In genomic region chr17:48569676-48570324, GRCh38 we compare ENCODE assay signal across 18 cellular contexts. TPM values are rescaled to one million over a fixed set of nuclear protein-coding genes. Genes with fewer than 3 reads are reported as not detected.
DNase-seq lines count a peak whose midpoint lies in the region; ATAC-seq and TF ChIP-seq lines count a peak whose summit lies in the region.
"Had no signal": no experiment of that assay in that cellular context is flagged by ENCODE, and none has a peak within 500 bp of the region (broad histone marks: within the 10 kb centered on the region; RNA-seq: fewer than 3 reads in every experiment).

No MANE protein-coding gene starts in this region.

- peak overlapping the region; percentile 44 for H3K27ac ChIP-seq in duodenal mucosa (ENCODE audit: low read depth, low read length)
- peak overlapping the region; percentile 90 for H3K27ac ChIP-seq in mesodermal cell (ENCODE audit: low read depth, low read length, severe bottlenecking)
- H3K27ac ChIP-seq in thyroid gland: peak overlapping the region in 2 of 3 donors; percentile 33 to 36
- H3K27ac ChIP-seq: BLaER1 had no signal

- peaks cover 3% of the 10 kb centered on the region; the same call in 1 of the 2 replicates for H3F3A ChIP-seq in Loucy (ENCODE audit: low read depth)

- 0% methylated on average over 1 to 2 of the region's 6 CpGs for WGBS in mesodermal cell (ENCODE audit: insufficient coverage in 2 of 2), 2 experiments
- 24 to 26% methylated on average over 6 of the region's 6 CpGs for WGBS in thyroid gland, 2 donors

- no peaks in the 10 kb centered on the region for H3K9me3 Mint-ChIP-seq in immature natural killer cell
- H3K9me3 Mint-ChIP-seq: activated naive CD4-positive, alpha-beta T cell treated with anti-CD3 and anti-CD28 coated beads, Interleukin-2, amount 10 ng/mL, durations not matched to agents 7 days and 5 days; central memory CD8-positive, alpha-beta T cell had no signal

- peaks cover 100% of the 10 kb centered on the region for H3K79me2 ChIP-seq in Loucy (ENCODE audit: insufficient read depth, low read length)

- DNase-seq in thyroid gland (no peak), omental fat pad (ENCODE audit: low spot score) (no peak), HPDE6-E6E7 (ENCODE audit: extremely low spot score) (no peak), immature natural killer cell (no peak)
- DNase-seq: activated CD4-positive, alpha-beta T cell treated with anti-CD3 and anti-CD28 coated beads for 1 hour; activated CD8-positive, alpha-beta memory T cell treated with anti-CD3 and anti-CD28 coated beads, Interleukin-2, amount 50 U/mL, for 48 hours; activated naive CD4-positive, alpha-beta T cell treated with anti-CD3 and anti-CD28 coated beads, Interleukin-2, amount 10 ng/mL, durations not matched to agents 7 days and 5 days; DND-41; Kasumi-1; NCI-H1694 treated with DMSO at 0.1 percent for 48 hours; NCI-H526 treated with DMSO at 0.1 percent for 48 hours; stimulated activated naive CD8-positive, alpha-beta T cell treated with anti-CD3 and anti-CD28 coated beads, Interleukin-15, Interleukin-2, amounts not matched to agents 100 U/mL and 50 U/mL, for 24 hours had no signal

- peaks cover 81% of the 10 kb centered on the region for H4K20me1 ChIP-seq in Loucy (ENCODE audit: insufficient read depth, low read length, poor library complexity, severe bottlenecking)

- H3K36me3 ChIP-seq in Loucy (ENCODE audit: insufficient read depth, low read length): peaks cover 87% of the 10 kb centered on the region
- H3K36me3 ChIP-seq in duodenal mucosa (ENCODE audit: control insufficient read depth in 1 of 2, insufficient read depth in 2 of 2, low read length in 2 of 2): no peaks in the 10 kb centered on the region
- no peaks in the 10 kb centered on the region for H3K36me3 ChIP-seq in mesodermal cell (ENCODE audit: control insufficient read depth, insufficient read depth, low read length)
- H3K36me3 ChIP-seq in thyroid gland: no peaks in the 10 kb centered on the region
- H3K36me3 ChIP-seq: BLaER1 had no signal

- H3K9me3 ChIP-seq in Loucy (ENCODE audit: insufficient read depth, low read depth, low read length) (no peaks in the 10 kb centered on the region), duodenal mucosa (ENCODE audit: control insufficient read depth in 1 of 2, low read length in 2 of 2) (no peaks in the 10 kb centered on the region), mesodermal cell (ENCODE audit: control insufficient read depth, low read length) (no peaks in the 10 kb centered on the region), thyroid gland (no peaks in the 10 kb centered on the region)
- H3K9me3 ChIP-seq: BLaER1 had no signal

- peaks cover 0 to 19% (median 7%) of the 10 kb centered on the region in 3 donors for H3K36me3 Mint-ChIP-seq in immature natural killer cell

- intact Hi-C loops in thyroid gland (cut with DNase I): no loop called here

- peaks cover 18 to 22% of the 10 kb centered on the region in 2 donors for H3K4me1 Mint-ChIP-seq in immature natural killer cell

- H3K27ac Mint-ChIP-seq in immature natural killer cell: no peak overlapping the region
- H3K27ac Mint-ChIP-seq: activated naive CD4-positive, alpha-beta T cell treated with anti-CD3 and anti-CD28 coated beads, Interleukin-2, amount 10 ng/mL, durations not matched to agents 7 days and 5 days had no signal

- no peaks in the 10 kb centered on the region for H3K9me2 ChIP-seq in Loucy (replicated peaks; ENCODE audit: low read depth, low read length)

- TF ChIP-seq CTCF in Loucy (conservative IDR thresholded peaks at IDR 0.05; ENCODE audit: low read length) (0 out of 2 replicates have a peak, but pooled peaks have one; percentile 11), thyroid gland (IDR thresholded peaks at IDR 0.05) (no peak), omental fat pad (IDR thresholded peaks at IDR 0.05) (no peak)

- H3K9ac ChIP-seq in Loucy (ENCODE audit: low read depth, low read length, poor library complexity, severe bottlenecking) (peak overlapping the region; percentile 95), duodenal mucosa (ENCODE audit: low read depth in 1 of 2, low read length in 2 of 2) (no peak overlapping the region)
- H3K9ac ChIP-seq: BLaER1 had no signal

- peaks cover under 1 to 3% (median under 1%) of the 10 kb centered on the region in 3 donors for H3K27me3 Mint-ChIP-seq in immature natural killer cell (ENCODE audit: low read depth in 3 of 3)
- H3K27me3 Mint-ChIP-seq: central memory CD8-positive, alpha-beta T cell had no signal

- H3K4me1 ChIP-seq in Loucy (ENCODE audit: insufficient read depth, low read length, poor library complexity, severe bottlenecking): peaks cover 98% of the 10 kb centered on the region
- peaks cover 7 to 15% of the 10 kb centered on the region in 2 donors for H3K4me1 ChIP-seq in duodenal mucosa (ENCODE audit: control insufficient read depth in 1 of 2, insufficient read depth in 2 of 2, low read length in 2 of 2)
- peaks cover 33% of the 10 kb centered on the region for H3K4me1 ChIP-seq in mesodermal cell (ENCODE audit: control insufficient read depth, insufficient read depth, low read length, poor library complexity, severe bottlenecking)
- no peaks in the 10 kb centered on the region for H3K4me1 ChIP-seq in thyroid gland
- H3K4me1 ChIP-seq: BLaER1 had no signal

- H3K4me3 ChIP-seq in Loucy (ENCODE audit: low read length, poor library complexity, severe bottlenecking) (peak overlapping the region; percentile 89), duodenal mucosa (ENCODE audit: low read depth in 1 of 2, low read length in 2 of 2) (no peak overlapping the region), mesodermal cell (ENCODE audit: extremely low read depth, insufficient read depth, low read length, poor library complexity, severe bottlenecking) (no peak overlapping the region), thyroid gland (replicated peaks in 1 of 3) (no peak overlapping the region)
- H3K4me3 ChIP-seq: BLaER1 had no signal

- no peak overlapping the region for H2AFZ ChIP-seq in Loucy (ENCODE audit: low read length)

- no peak for TF ChIP-seq POLR2A in thyroid gland (IDR thresholded peaks at IDR 0.05)

- ATAC-seq in HG02938 (IDR thresholded peaks at IDR 0.05; ENCODE audit: unreplicated experiment): no peak
- no peak for ATAC-seq in omental fat pad (ENCODE audit: low FRiP score)
- ATAC-seq: stimulated activated naive CD8-positive, alpha-beta T cell treated with anti-CD3 and anti-CD28 coated beads, Interleukin-15, Interleukin-2, amounts not matched to agents 100 U/mL and 50 U/mL, for 24 hours had no signal

- H3K4me2 ChIP-seq in Loucy (ENCODE audit: low read depth, low read length, poor library complexity, severe bottlenecking): peak overlapping the region; percentile 98
- H3K4me2 ChIP-seq: BLaER1 had no signal

- no peaks in the 10 kb centered on the region for H3K27me3 ChIP-seq in Loucy (ENCODE audit: insufficient read depth, low read length, poor library complexity, severe bottlenecking)
- H3K27me3 ChIP-seq in duodenal mucosa (ENCODE audit: control insufficient read depth in 1 of 2, insufficient read depth in 2 of 2, low read length in 2 of 2): peaks cover 80 to 97% of the 10 kb centered on the region in 2 donors
- peaks cover 41% of the 10 kb centered on the region for H3K27me3 ChIP-seq in thyroid gland

- H3K4me3 Mint-ChIP-seq in immature natural killer cell: no peak overlapping the region
- H3K4me3 Mint-ChIP-seq: activated naive CD4-positive, alpha-beta T cell treated with anti-CD3 and anti-CD28 coated beads, Interleukin-2, amount 10 ng/mL, durations not matched to agents 7 days and 5 days; central memory CD8-positive, alpha-beta T cell had no signal

RNA-seq across cellular contexts. Expression of gene HOXB4, which starts 8.3 kb away (rescaled TPM):
- 6.6 TPM for polyA plus RNA-seq in mesodermal cell (2013, experiment 1 of 2)
- polyA plus RNA-seq in mesodermal cell (2013, experiment 2 of 2): 7.8 TPM
- total RNA-seq in thyroid gland: 1 to 10 TPM in 1 of 4 donors, under 1 TPM in 3; 0.67 to 1.2 (median 0.80) TPM
- 1 to 10 TPM; 1.6 to 8.7 (median 3.4) TPM for total RNA-seq in omental fat pad
- under 1 TPM in 2 of 3 donors, not detected in 1; 0.14 to 0.53 TPM for polyA plus RNA-seq in immature natural killer cell

RNA-seq across cellular contexts. Expression of gene HOXB3, which starts 20.2 kb away (rescaled TPM):
- 28.7 TPM for polyA plus RNA-seq in mesodermal cell (2013, experiment 1 of 2)
- 27.8 TPM for polyA plus RNA-seq in mesodermal cell (2013, experiment 2 of 2)
- total RNA-seq in thyroid gland: 1 to 10 TPM; 1.5 to 6.7 (median 4.3) TPM
- total RNA-seq in omental fat pad: 10 to 100 TPM in 2 of 4 donors, 1 to 10 TPM in 2; 4.8 to 30.3 (median 10.6) TPM
- polyA plus RNA-seq in immature natural killer cell: under 1 TPM in 2 of 3 donors, not detected in 1; 0.26 to 0.45 TPM

RNA-seq across cellular contexts. Expression of gene HOXB5, which starts 23.8 kb away (rescaled TPM):
- polyA plus RNA-seq in mesodermal cell (2013, experiment 1 of 2): 13.7 TPM
- polyA plus RNA-seq in mesodermal cell (2013, experiment 2 of 2): 15.0 TPM
- total RNA-seq in thyroid gland: 1 to 10 TPM in 1 of 4 donors, under 1 TPM in 2, not detected in 1; 0.11 to 1.6 (median 0.49) TPM
- total RNA-seq in omental fat pad: 1 to 10 TPM in 2 of 4 donors, under 1 TPM in 2; 0.72 to 3.3 (median 1.4) TPM
- not detected for polyA plus RNA-seq in immature natural killer cell

RNA-seq across cellular contexts. Expression of gene HOXB2, which starts 24.9 kb away (rescaled TPM):
- polyA plus RNA-seq in mesodermal cell (2013, experiment 1 of 2): 53.6 TPM
- polyA plus RNA-seq in mesodermal cell (2013, experiment 2 of 2): 52.0 TPM
- total RNA-seq in thyroid gland (1 to 10 TPM; 2.6 to 9.4 (median 5.2) TPM), omental fat pad (10 to 100 TPM in 3 of 4 donors, 1 to 10 TPM in 1; 9.7 to 35.2 (median 16.3) TPM)
- 10 to 100 TPM; 15.9 to 32.6 (median 18.3) TPM for polyA plus RNA-seq in immature natural killer cell

RNA-seq across cellular contexts. Expression of gene HOXB6, which starts 35.0 kb away (rescaled TPM):
- polyA plus RNA-seq in mesodermal cell (2013, experiment 1 of 2): 38.9 TPM
- polyA plus RNA-seq in mesodermal cell (2013, experiment 2 of 2): 49.8 TPM
- total RNA-seq in thyroid gland: 1 to 10 TPM in 2 of 4 donors, under 1 TPM in 2; 0.54 to 4.2 (median 1.3) TPM
- 10 to 100 TPM in 3 of 4 donors, 1 to 10 TPM in 1; 9.2 to 22.7 (median 15.5) TPM for total RNA-seq in omental fat pad
- polyA plus RNA-seq in immature natural killer cell: not detected

Comparison
In these comparisons a context has a peak if more than half of its experiments do, and no peak if none do; other contexts are left out.
1. H3K27ac ChIP-seq: peak in every context shown above with its lines; median percentile 90 in mesodermal cell; 44 in duodenal mucosa; 34 in thyroid gland.